In the genomic region with DNA sequence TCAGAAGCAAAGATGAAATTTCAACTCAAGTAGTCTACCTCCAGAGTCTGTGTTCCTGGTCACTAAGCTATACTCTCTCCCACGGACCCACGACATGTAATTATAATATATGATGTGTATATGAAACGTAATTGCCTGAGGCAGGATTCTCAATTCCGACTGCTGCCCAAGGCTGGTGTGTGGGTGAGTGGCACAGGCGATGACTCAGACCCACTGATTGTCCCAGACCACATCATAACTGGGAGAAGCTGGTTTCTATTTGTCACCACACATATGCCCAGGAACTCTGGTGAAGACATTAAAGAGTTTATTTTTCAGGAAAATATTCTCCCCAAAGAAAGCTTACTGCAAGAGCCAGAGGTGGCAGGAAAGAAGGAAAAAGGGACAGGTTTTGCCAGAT, we compare ENCODE assay signal across 13 cellular contexts.
DNase-seq lines count a peak whose midpoint lies in the region; ATAC-seq and TF ChIP-seq lines count a peak whose summit lies in the region.
"Had no signal": no experiment of that assay in that cellular context is flagged by ENCODE, and none has a peak within 500 bp of the region (broad histone marks: within the 10 kb centered on the region; RNA-seq: fewer than 3 reads in every experiment).

No MANE protein-coding gene starts in this region.

- TF ChIP-seq POLR2A in GM18505 (IDR thresholded peaks at IDR 0.05; ENCODE audit: borderline replicate concordance, extremely low read depth, insufficient read depth, insufficient read length): no peak

- peak; percentile 70 for ATAC-seq in left colon
- ATAC-seq in HG03025 (IDR thresholded peaks at IDR 0.05; ENCODE audit: low FRiP score, unreplicated experiment): no peak
- no peak for ATAC-seq in GM18505 (IDR thresholded peaks at IDR 0.05; ENCODE audit: unreplicated experiment)
- no peak for ATAC-seq in HG03469 (IDR thresholded peaks at IDR 0.05; ENCODE audit: unreplicated experiment)
- ATAC-seq: stimulated activated memory B cell treated with anti-CD40 and anti-IgM and Interleukin-4, amounts not matched to agents 10 μg/mL and 1 μg/mL and 100 μg/mL, for 72 hours had no signal

- DNase-seq in COLO829 (ENCODE audit: low spot score) (peak; percentile 90), LoVo (ENCODE audit: low spot score) (peak; percentile 68), amniotic epithelial cell (ENCODE audit: low read depth) (peak; percentile 49), left colon (no peak), D341Med (ENCODE audit: low spot score) (no peak)
- DNase-seq: activated gamma-delta T cell treated with Interleukin-2 at 50 U/mL for 16 hours, glutamatergic neuron, NCI-H146, T-helper 1 cell had no signal

- intact Hi-C loops in left colon (cut with DNase I, micrococcal nuclease): no loop called here

Comparison
In these comparisons a context has a peak if more than half of its experiments do, and no peak if none do; other contexts are left out.
1. DNase-seq: peak in COLO829 (single experiment), LoVo (single experiment) and amniotic epithelial cell (single experiment); none in left colon (0 of 2) and D341Med (single experiment).